12 cellular contexts compared by ENCODE assay signal in genomic region chr10:47299989-47300931, GRCh38. TPM values are rescaled to one million over a fixed set of nuclear protein-coding genes. Genes with fewer than 3 reads are reported as not detected.
DNase-seq lines count a peak whose midpoint lies in the region; ATAC-seq and TF ChIP-seq lines count a peak whose summit lies in the region.
"Had no signal": no experiment of that assay in that cellular context is flagged by ENCODE, and none has a peak within 500 bp of the region (broad histone marks: within the 10 kb centered on the region; RNA-seq: fewer than 3 reads in every experiment).

A gene with protein sequence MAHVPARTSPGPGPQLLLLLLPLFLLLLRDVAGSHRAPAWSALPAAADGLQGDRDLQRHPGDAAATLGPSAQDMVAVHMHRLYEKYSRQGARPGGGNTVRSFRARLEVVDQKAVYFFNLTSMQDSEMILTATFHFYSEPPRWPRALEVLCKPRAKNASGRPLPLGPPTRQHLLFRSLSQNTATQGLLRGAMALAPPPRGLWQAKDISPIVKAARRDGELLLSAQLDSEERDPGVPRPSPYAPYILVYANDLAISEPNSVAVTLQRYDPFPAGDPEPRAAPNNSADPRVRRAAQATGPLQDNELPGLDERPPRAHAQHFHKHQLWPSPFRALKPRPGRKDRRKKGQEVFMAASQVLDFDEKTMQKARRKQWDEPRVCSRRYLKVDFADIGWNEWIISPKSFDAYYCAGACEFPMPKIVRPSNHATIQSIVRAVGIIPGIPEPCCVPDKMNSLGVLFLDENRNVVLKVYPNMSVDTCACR (plus strand): TSS chr10:47300197. CDS start chr10:47300652, 455 bp downstream.

- 12% methylated on average over 49 of the region's 115 CpGs; no CpG with 5 or more reads in 1 of the 2 donors for WGBS in transverse colon (ENCODE audit: low coverage in 1 of 2), 2 donors

- H3K4me3 ChIP-seq in choroid plexus epithelial cell (ENCODE audit: low read depth, low read length) (peak within 1 kb of the TSS; percentile 45), mucosa of rectum (ENCODE audit: low read length in 2 of 2) (peak within 1 kb of the TSS; percentile 31 to 44), transverse colon (peak within 1 kb of the TSS in 3 of 4 donors; percentile 16 to 45 (median 30))

- DNase-seq in activated CD4-positive, alpha-beta T cell treated with anti-CD3 and anti-CD28 coated beads for 4 hours, result peak; percentile 20 to 40
- no peak for DNase-seq in activated CD4-positive, alpha-beta T cell treated with anti-CD3 and anti-CD28 coated beads for 1 hour
- DNase-seq in choroid plexus epithelial cell (ENCODE audit: low read depth), result peak; percentile 5
- DNase-seq in transverse colon, result no peak
- no peak for DNase-seq in NCI-H526 treated with DMSO at 0.1 percent for 48 hours (lab: John Stamatoyannopoulos, UW)
- no peak for DNase-seq in NCI-H2196 (lab: John Stamatoyannopoulos, UW; ENCODE audit: unreplicated experiment)
- DNase-seq: C1 segment of cervical spinal cord, NCI-H524 treated with DMSO at 0.1 percent for 48 hours had no signal

- TF ChIP-seq EP300 in transverse colon (IDR thresholded peaks at IDR 0.05; ENCODE audit: low read depth), result no peak

- TF ChIP-seq POLR2A in transverse colon (IDR thresholded peaks at IDR 0.05), result no peak

- H3K27ac ChIP-seq in mucosa of rectum (ENCODE audit: low read depth in 2 of 2, low read length in 2 of 2) (no peak within 1 kb of the TSS), transverse colon (no peak within 1 kb of the TSS)

- intact Hi-C loops in transverse colon (cut with DNase I; ENCODE audit: low total_unique reads), result no loop called here

- in situ Hi-C loops in transverse colon (cut with MboI; ENCODE audit: low pct_ligation_motif_present in 1 of 4, low pct_unique_long_range_greater_than_20kb in 1 of 4, low sequenced_read_pairs in 3 of 4), result loop anchor here in 2 of 4 donors (10.0 to 25.0 kb wide), 2 partner anchors 263 to 265 kb away; no protein-coding TSS in a partner anchor

- H3K36me3 ChIP-seq in mucosa of rectum (ENCODE audit: control insufficient read depth in 2 of 2, insufficient read depth in 2 of 2, low read length in 2 of 2) (no peaks in the 10 kb centered on the region), transverse colon (no peaks in the 10 kb centered on the region)

- H3K4me1 ChIP-seq in mucosa of rectum (ENCODE audit: control insufficient read depth in 2 of 2, insufficient read depth in 2 of 2, low read length in 2 of 2) (no peaks in the 10 kb centered on the region), transverse colon (peaks cover 0 to 10% (median 7%) of the 10 kb centered on the region in 4 donors)

- H3K27me3 ChIP-seq in mucosa of rectum (ENCODE audit: control insufficient read depth in 2 of 2, insufficient read depth in 2 of 2, low read length in 2 of 2) (peaks cover 15 to 21% of the 10 kb centered on the region in 2 donors), transverse colon (peaks cover 56% of the 10 kb centered on the region)

- H3K9ac ChIP-seq in mucosa of rectum (ENCODE audit: low read depth in 1 of 2, low read length in 2 of 2), result no peak within 1 kb of the TSS

- H3K9me3 ChIP-seq in mucosa of rectum (ENCODE audit: control insufficient read depth in 2 of 2, low read length in 2 of 2) (no peaks in the 10 kb centered on the region), transverse colon (no peaks in the 10 kb centered on the region)

- TF ChIP-seq CTCF in choroid plexus epithelial cell (conservative IDR thresholded peaks at IDR 0.05; ENCODE audit: low read depth, low read length), result no peak
- TF ChIP-seq CTCF in transverse colon (IDR thresholded peaks at IDR 0.05), result no peak

- no peak for ATAC-seq in HG03045 (IDR thresholded peaks at IDR 0.05; ENCODE audit: unreplicated experiment)

RNA-seq across cellular contexts. Expression of the gene that starts here (rescaled TPM):
- total RNA-seq in transverse colon, result 1 to 10 TPM in 1 of 4 donors, under 1 TPM in 2, not detected in 1; 0.79 to 1.2 (median 1.00) TPM
- total RNA-seq: bronchial epithelial cell, H4 had no signal

Comparison
In these comparisons a context has a peak if more than half of its experiments do, and no peak if none do; other contexts are left out.
1. DNase-seq: peak in activated CD4-positive, alpha-beta T cell treated with anti-CD3 and anti-CD28 coated beads for 4 hours (2 of 2) and choroid plexus epithelial cell (single experiment); none in activated CD4-positive, alpha-beta T cell treated with anti-CD3 and anti-CD28 coated beads for 1 hour (single experiment), transverse colon (single experiment), NCI-H526 treated with DMSO at 0.1 percent for 48 hours (single experiment) and NCI-H2196 (single experiment).
2. Peak in every context shown above with its lines, with median percentiles within 50 percentile points of each other: H3K4me3 ChIP-seq.